ENCODE assay signal across 1 cellular context in the genomic region with DNA sequence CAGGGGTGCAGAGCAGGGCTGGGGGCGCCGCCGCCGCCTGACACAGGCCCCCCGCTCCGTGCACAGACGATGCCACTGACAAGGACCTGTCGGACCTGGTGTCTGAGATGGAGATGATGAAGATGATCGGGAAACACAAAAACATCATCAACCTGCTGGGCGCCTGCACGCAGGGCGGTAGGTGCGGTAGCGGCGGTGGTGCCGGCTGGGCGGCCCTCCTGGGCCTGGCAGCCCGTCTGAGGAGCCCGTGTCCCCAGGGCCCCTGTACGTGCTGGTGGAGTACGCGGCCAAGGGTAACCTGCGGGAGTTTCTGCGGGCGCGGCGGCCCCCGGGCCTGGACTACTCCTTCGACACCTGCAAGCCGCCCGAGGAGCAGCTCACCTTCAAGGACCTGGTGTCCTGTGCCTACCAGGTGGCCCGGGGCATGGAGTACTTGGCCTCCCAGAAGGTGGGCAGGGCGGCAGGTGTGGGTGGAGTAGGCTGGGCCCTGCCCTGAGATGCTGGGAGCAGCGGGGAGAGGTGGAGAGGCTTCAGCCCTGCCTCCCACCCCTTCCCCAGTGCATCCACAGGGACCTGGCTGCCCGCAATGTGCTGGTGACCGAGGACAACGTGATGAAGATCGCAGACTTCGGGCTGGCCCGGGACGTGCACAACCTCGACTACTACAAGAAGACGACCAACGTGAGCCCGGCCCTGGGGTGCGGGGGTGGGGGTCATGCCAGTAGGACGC.
TF ChIP-seq lines count a peak whose summit lies in the region.

No MANE protein-coding gene starts in this region.

TF ChIP-seq in H1, 55 proteins besides CTCF, POLR2A, EP300 and RAD21:
- TF ChIP-seq SUZ12 (IDR thresholded peaks at IDR 0.05; ENCODE audit: low read length) (no peak), PHF8 (conservative IDR thresholded peaks at IDR 0.05; ENCODE audit: low read depth, low read length) (no peak), MAFK (IDR thresholded peaks at IDR 0.05; ENCODE audit: low read depth, low read length) (no peak)
- TF ChIP-seq, protein P1, sequence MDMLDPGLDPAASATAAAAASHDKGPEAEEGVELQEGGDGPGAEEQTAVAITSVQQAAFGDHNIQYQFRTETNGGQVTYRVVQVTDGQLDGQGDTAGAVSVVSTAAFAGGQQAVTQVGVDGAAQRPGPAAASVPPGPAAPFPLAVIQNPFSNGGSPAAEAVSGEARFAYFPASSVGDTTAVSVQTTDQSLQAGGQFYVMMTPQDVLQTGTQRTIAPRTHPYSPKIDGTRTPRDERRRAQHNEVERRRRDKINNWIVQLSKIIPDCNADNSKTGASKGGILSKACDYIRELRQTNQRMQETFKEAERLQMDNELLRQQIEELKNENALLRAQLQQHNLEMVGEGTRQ (IDR thresholded peaks at IDR 0.05; ENCODE audit: low read length) = no peak
